In genomic region chr17:39144414-39144813, GRCh38 we compare ENCODE assay signal across 9 cellular contexts. TPM values are rescaled to one million over a fixed set of nuclear protein-coding genes. Genes with fewer than 3 reads are reported as not detected.
A peak's percentile ranks its signal among the peaks of the same experiment; 100 is the strongest.
DNase-seq lines count a peak whose midpoint lies in the region; ATAC-seq and TF ChIP-seq lines count a peak whose summit lies in the region.
"Had no signal": no experiment of that assay in that cellular context is flagged by ENCODE, and none has a peak within 500 bp of the region (broad histone marks: within the 10 kb centered on the region; RNA-seq: fewer than 3 reads in every experiment).

No MANE protein-coding gene starts in this region.

- H3K36me3 Mint-ChIP-seq in natural killer cell: no peaks in the 10 kb centered on the region

- no peaks in the 10 kb centered on the region for H4K20me1 ChIP-seq in fibroblast of lung (ENCODE audit: control insufficient read depth, extremely low read depth, insufficient read depth, low read length)

- H3K4me1 Mint-ChIP-seq in natural killer cell: peaks cover 0 to 6% of the 10 kb centered on the region in 2 donors

- no peaks in the 10 kb centered on the region for H3K27me3 ChIP-seq in fibroblast of lung (ENCODE audit: control insufficient read depth, insufficient read depth, low read length)
- H3K27me3 ChIP-seq in psoas muscle (ENCODE audit: insufficient read depth in 3 of 3, low read length in 2 of 3): no peaks in the 10 kb centered on the region

- H3K4me2 ChIP-seq in fibroblast of lung (ENCODE audit: extremely low read depth, insufficient read depth, low read length): no peak overlapping the region

- WGBS in psoas muscle, 3 donors: 8 to 19% (median 12%) methylated on average over 9 of the region's 9 CpGs

- H3K27ac Mint-ChIP-seq in natural killer cell: no peak overlapping the region

- intact Hi-C loops in psoas muscle (cut with DNase I) (no loop called here), natural killer cell (cut with micrococcal nuclease) (no loop called here)

- H3K4me3 Mint-ChIP-seq in natural killer cell: no peak overlapping the region

- H3K27me3 Mint-ChIP-seq in natural killer cell (ENCODE audit: low read depth in 2 of 2): peaks cover 3 to 4% of the 10 kb centered on the region in 2 donors

- H3K9ac ChIP-seq in fibroblast of lung (ENCODE audit: insufficient read depth, low read length): no peak overlapping the region

- TF ChIP-seq CTCF in fibroblast of lung (conservative IDR thresholded peaks at IDR 0.05 in 1 of 2, IDR thresholded peaks at IDR 0.05 in 1 of 2; ENCODE audit: low read depth in 1 of 2, low read length in 2 of 2): no peak
- TF ChIP-seq CTCF in psoas muscle (IDR thresholded peaks at IDR 0.05): no peak
- TF ChIP-seq CTCF in natural killer cell (IDR thresholded peaks at IDR 0.05): no peak
- no peak for TF ChIP-seq CTCF in GM13977 (IDR thresholded peaks at IDR 0.05; ENCODE audit: extremely low read depth, insufficient read depth, missing control alignments)

- H3K4me3 ChIP-seq in fibroblast of lung (replicated peaks in 1 of 4; ENCODE audit: control extremely low read depth in 1 of 4, insufficient read depth in 1 of 4, low read depth in 3 of 4, low read length in 4 of 4): no peak overlapping the region
- H3K4me3 ChIP-seq in psoas muscle: no peak overlapping the region

- no peaks in the 10 kb centered on the region for H3K9me3 ChIP-seq in fibroblast of lung (ENCODE audit: control insufficient read depth, insufficient read depth, low read depth, low read length)
- no peaks in the 10 kb centered on the region for H3K9me3 ChIP-seq in psoas muscle

- H3K27ac ChIP-seq in fibroblast of lung (ENCODE audit: insufficient read depth, low read length) (peak overlapping the region; percentile 72), psoas muscle (peak overlapping the region; percentile 57)
- H3K27ac ChIP-seq: VCaP had no signal

- DNase-seq in EH (ENCODE audit: low read depth): peak; percentile 76
- DNase-seq in NCI-H69 (lab: John Stamatoyannopoulos, UW): peak; percentile 82
- peak; percentile 83 to 94 for DNase-seq in fibroblast of lung (ENCODE audit: low read depth in 2 of 2)
- peak; percentile 93 to 95 for DNase-seq in psoas muscle
- DNase-seq in natural killer cell: no peak
- no peak for DNase-seq in GM13977 (ENCODE audit: low spot score)
- no peak for DNase-seq in islet precursor cell

- H3K9me3 Mint-ChIP-seq in natural killer cell: no peaks in the 10 kb centered on the region

- ATAC-seq in psoas muscle (peak; percentile 75 to 83 (median 80)), natural killer cell (no peak), GM18502 (IDR thresholded peaks at IDR 0.05; ENCODE audit: poor library complexity, unreplicated experiment) (no peak)

- H3K4me1 ChIP-seq in fibroblast of lung (ENCODE audit: control insufficient read depth, extremely low read depth, insufficient read depth, low read length) (peaks cover 16% of the 10 kb centered on the region), psoas muscle (no peaks in the 10 kb centered on the region)

- no peak overlapping the region for H2AFZ ChIP-seq in fibroblast of lung (ENCODE audit: low read length)

- in situ Hi-C loops in GM13977 (cut with MboI; ENCODE audit: low pct_unique_long_range_greater_than_20kb, low sequenced_read_pairs, unreplicated experiment): no loop called here

- H3K36me3 ChIP-seq in fibroblast of lung (ENCODE audit: control insufficient read depth, insufficient read depth, low read length): no peaks in the 10 kb centered on the region
- H3K36me3 ChIP-seq in psoas muscle (ENCODE audit: insufficient read depth in 1 of 2, low read depth in 1 of 2): no peaks in the 10 kb centered on the region

- no peaks in the 10 kb centered on the region for H3K79me2 ChIP-seq in fibroblast of lung (ENCODE audit: control insufficient read depth, insufficient read depth, low read length)

RNA-seq across cellular contexts. Expression of gene PLXDC1, which starts 7.0 kb away (rescaled TPM):
- total RNA-seq in fibroblast of lung (4.1 and 6.3 TPM in 2 replicates), psoas muscle (1 to 10 TPM; 2.3 to 9.2 (median 2.7) TPM), natural killer cell (10 to 100 TPM in 2 of 3 donors, 1 to 10 TPM in 1; 5.7 to 53.6 (median 15.9) TPM)
- polyA plus RNA-seq in fibroblast of lung (4.7 and 5.8 TPM in 2 replicates), psoas muscle (1 to 10 TPM; 2.7 to 3.9 (median 3.3) TPM)
- polyA plus RNA-seq in fibroblast of lung (2012): 2.8 and 4.2 TPM in 2 replicates
- 9.7 and 17.0 TPM in 2 replicates for polyA minus RNA-seq in fibroblast of lung (ENCODE audit: low replicate concordance)

RNA-seq across cellular contexts. Expression of gene ARL5C, which starts 21.5 kb away (rescaled TPM):
- total RNA-seq in fibroblast of lung (not detected in 2 replicates), psoas muscle (1 to 10 TPM in 1 of 4 donors, under 1 TPM in 2, not detected in 1; 0.15 to 1.0 (median 0.15) TPM), natural killer cell (under 1 TPM in 1 of 3 donors, not detected in 2; 0.33 TPM)
- polyA plus RNA-seq in fibroblast of lung (not detected in 2 replicates), psoas muscle (not detected)
- not detected in 2 replicates for polyA plus RNA-seq in fibroblast of lung (2012)
- polyA minus RNA-seq in fibroblast of lung (ENCODE audit: low replicate concordance): not detected in 2 replicates

RNA-seq across cellular contexts. Expression of gene CACNB1, which starts 53.1 kb away (rescaled TPM):
- 2.3 and 5.9 TPM in 2 replicates for total RNA-seq in fibroblast of lung
- polyA plus RNA-seq in fibroblast of lung: 4.2 and 5.7 TPM in 2 replicates
- 4.6 and 6.2 TPM in 2 replicates for polyA plus RNA-seq in fibroblast of lung (2012)
- 5.1 and 5.8 TPM in 2 replicates for polyA minus RNA-seq in fibroblast of lung (ENCODE audit: low replicate concordance)
- total RNA-seq in psoas muscle: 100 to 1,000 TPM; 209 to 274 (median 226) TPM
- polyA plus RNA-seq in psoas muscle: 100 to 1,000 TPM in 2 of 3 donors, 10 to 100 TPM in 1; 88.2 to 196 (median 149) TPM
- 10 to 100 TPM; 23.7 to 28.5 (median 28.1) TPM for total RNA-seq in natural killer cell

RNA-seq across cellular contexts. Expression of gene RPL19, which starts 55.7 kb away (rescaled TPM):
- total RNA-seq in fibroblast of lung (1,378 and 1,996 TPM in 2 replicates), psoas muscle (1,000 to 10,000 TPM; 1,146 to 1,520 (median 1,371) TPM), natural killer cell (1,000 to 10,000 TPM; 1,182 to 1,484 (median 1,482) TPM)
- polyA plus RNA-seq in fibroblast of lung (1,814 and 2,237 TPM in 2 replicates), psoas muscle (1,000 to 10,000 TPM; 2,244 to 3,039 (median 2,565) TPM)
- polyA plus RNA-seq in fibroblast of lung (2012): 2,049 and 2,331 TPM in 2 replicates
- polyA minus RNA-seq in fibroblast of lung (ENCODE audit: low replicate concordance): 547 and 575 TPM in 2 replicates

Comparison
In these comparisons a context has a peak if more than half of its experiments do, and no peak if none do; other contexts are left out.
1. DNase-seq: peak in EH (single experiment), NCI-H69 (single experiment), fibroblast of lung (2 of 2) and psoas muscle (2 of 2); none in natural killer cell (single experiment), GM13977 (single experiment) and islet precursor cell (single experiment).
2. ATAC-seq: peak in psoas muscle (4 of 4); none in natural killer cell (0 of 3) and GM18502 (single experiment).
3. RNA of gene CACNB1, which starts 53.1 kb away (total RNA-seq): 209 to 274 TPM in psoas muscle; 23.7 to 28.5 TPM in natural killer cell and 2.3 to 5.9 TPM in fibroblast of lung; every median in the first group is over 4 times any median in the second.